ENCODE assay signal across 8 cellular contexts in the genomic region with DNA sequence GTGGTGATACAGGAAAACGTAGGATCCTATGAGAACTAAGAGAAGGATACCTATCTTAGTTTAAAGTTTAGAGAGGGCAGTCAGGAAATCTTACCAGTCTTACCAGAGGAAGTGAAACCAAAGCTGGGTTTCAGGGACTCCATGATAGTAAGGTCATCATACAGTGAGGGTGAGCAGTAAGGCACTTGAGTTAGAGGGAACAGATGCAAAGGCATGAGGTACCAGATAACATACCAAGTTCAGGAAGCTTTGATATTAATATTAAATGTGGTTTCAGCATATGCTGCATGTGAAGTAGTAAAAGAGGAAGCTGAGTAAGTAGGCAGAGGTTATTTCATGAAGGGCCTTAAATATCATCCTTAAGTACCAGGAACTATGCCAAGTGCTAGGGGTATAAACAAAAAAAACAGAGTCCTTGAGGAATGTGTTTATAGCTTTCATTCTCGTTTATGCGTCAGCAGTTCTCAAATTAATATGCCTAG. TPM values are rescaled to one million over a fixed set of nuclear protein-coding genes. Genes with fewer than 3 reads are reported as not detected.
DNase-seq lines count a peak whose midpoint lies in the region; ATAC-seq, FAIRE-seq and TF ChIP-seq lines count a peak whose summit lies in the region.

No MANE protein-coding gene starts in this region.

- no peaks in the 10 kb centered on the region for H3K27me3 ChIP-seq in CD4-positive, alpha-beta memory T cell (ENCODE audit: insufficient read depth, low read length)
- H3K27me3 ChIP-seq in mammary epithelial cell (ENCODE audit: insufficient read depth, low read length) = no peaks in the 10 kb centered on the region

- WGBS in mammary epithelial cell (ENCODE audit: low coverage, missing lambda C conversion rate) = 90% methylated on average over 3 of the region's 3 CpGs

- CTCF ChIA-PET in CD4-positive, alpha-beta memory T cell (lab: Charles Lee; ENCODE audit: partially characterized antibody) = no interaction called here
- CTCF ChIA-PET in mammary epithelial cell (lab: Charles Lee; ENCODE audit: low non-redundant PET) = no interaction called here

- H3K4me2 ChIP-seq in mammary epithelial cell (ENCODE audit: insufficient read depth, low read depth, low read length) = no peak overlapping the region

- peak; percentile 93 for FAIRE-seq in GM18507 (lab: Jason Lieb, UNC)

- peaks cover 0 to 7% (median 2%) of the 10 kb centered on the region in 4 donors for H3K4me1 Mint-ChIP-seq in CD4-positive, alpha-beta memory T cell

- H4K20me1 ChIP-seq in mammary epithelial cell (ENCODE audit: insufficient read depth, low read length) = no peaks in the 10 kb centered on the region

- BruUV-seq in mammary epithelial cell (replicated peaks; lab: Mats Ljungman, UMichigan) = no TSS peak

- no peak overlapping the region for H2AFZ ChIP-seq in mammary epithelial cell (ENCODE audit: low read depth, low read length)

- peaks cover 3 to 19% of the 10 kb centered on the region in 2 donors for H3K36me3 Mint-ChIP-seq in CD4-positive, alpha-beta memory T cell

- H3K4me3 Mint-ChIP-seq in CD4-positive, alpha-beta memory T cell = no peak overlapping the region

- H3K36me3 ChIP-seq in CD4-positive, alpha-beta memory T cell (ENCODE audit: insufficient read depth, low read length) = no peaks in the 10 kb centered on the region
- H3K36me3 ChIP-seq in mammary epithelial cell (ENCODE audit: insufficient read depth, low read length) = no peaks in the 10 kb centered on the region

- H3K27me3 Mint-ChIP-seq in CD4-positive, alpha-beta memory T cell = no peaks in the 10 kb centered on the region

- intact Hi-C loops in CD4-positive, alpha-beta memory T cell (cut with micrococcal nuclease) = no loop called here
- intact Hi-C loops in mammary epithelial cell (cut with micrococcal nuclease) = no loop called here

- H3K9me3 Mint-ChIP-seq in CD4-positive, alpha-beta memory T cell = no peaks in the 10 kb centered on the region

- H3K27ac Mint-ChIP-seq in CD4-positive, alpha-beta memory T cell = no peak overlapping the region

- POLR2A ChIA-PET in CD4-positive, alpha-beta memory T cell (lab: Charles Lee; ENCODE audit: partially characterized antibody) = no interaction called here

- no peaks in the 10 kb centered on the region for H3K79me2 ChIP-seq in mammary epithelial cell (ENCODE audit: insufficient read depth, low read length)

- H3K4me3 ChIP-seq in Jurkat, Clone E6-1 (ENCODE audit: low read length) = no peak overlapping the region
- no peak overlapping the region for H3K4me3 ChIP-seq in CD4-positive, alpha-beta memory T cell (ENCODE audit: low read length in 2 of 2)
- no peak overlapping the region for H3K4me3 ChIP-seq in mammary epithelial cell (replicated peaks in 1 of 3; ENCODE audit: insufficient read depth in 1 of 3, low read depth in 2 of 3, low read length in 3 of 3)

- peak; percentile 62 for DNase-seq in GM18507 (ENCODE audit: extremely low spot score, insufficient read length, low read depth)
- peak; percentile 68 for DNase-seq in Jurkat, Clone E6-1 (ENCODE audit: low read depth, low spot score)
- DNase-seq in fibroblast of gingiva (ENCODE audit: low read depth) = peak; percentile 26
- no peak for DNase-seq in CD4-positive, alpha-beta memory T cell
- no peak for DNase-seq in activated CD8-positive, alpha-beta memory T cell treated with anti-CD3 and anti-CD28 coated beads, Interleukin-2, amount 50 U/mL, for 4 hours
- no peak for DNase-seq in mammary epithelial cell
- DNase-seq in effector CD4-positive, alpha-beta T cell = no peak

- no peaks in the 10 kb centered on the region for H3K4me1 ChIP-seq in CD4-positive, alpha-beta memory T cell (ENCODE audit: insufficient read depth, low read length)
- no peaks in the 10 kb centered on the region for H3K4me1 ChIP-seq in mammary epithelial cell (ENCODE audit: insufficient read depth, low read length)

- peak; percentile 97 for ATAC-seq in GM21737 (IDR thresholded peaks at IDR 0.05; ENCODE audit: unreplicated experiment)

- H3K9ac ChIP-seq in mammary epithelial cell (ENCODE audit: insufficient read depth, low read length) = no peak overlapping the region

- in situ Hi-C loops in mammary epithelial cell (cut with MboI; ENCODE audit: low sequenced_read_pairs in 2 of 2) = no loop called here

- dilution Hi-C loops in mammary epithelial cell (cut with HindIII; ENCODE audit: low sequenced_read_pairs) = no loop called here

- no peaks in the 10 kb centered on the region for H3K9me3 ChIP-seq in CD4-positive, alpha-beta memory T cell (ENCODE audit: control insufficient read depth in 1 of 2, low read length in 2 of 2)
- no peaks in the 10 kb centered on the region for H3K9me3 ChIP-seq in mammary epithelial cell (replicated peaks; ENCODE audit: insufficient read depth, low read length)

- no peak for TF ChIP-seq CTCF in mammary epithelial cell (conservative IDR thresholded peaks at IDR 0.05 in 1 of 2, IDR thresholded peaks at IDR 0.05 in 1 of 2; ENCODE audit: extremely low read depth in 1 of 2, insufficient read depth in 1 of 2, low read depth in 1 of 2, low read length in 2 of 2)

- H3K27ac ChIP-seq in CD4-positive, alpha-beta memory T cell (ENCODE audit: low read depth, low read length) = no peak overlapping the region
- H3K27ac ChIP-seq in mammary epithelial cell (ENCODE audit: insufficient read depth, low read depth, low read length) = no peak overlapping the region

RNA-seq across cellular contexts. Expression of gene ATG4C, which starts 16.9 kb away (rescaled TPM):
- polyA plus RNA-seq in Jurkat, Clone E6-1 (2012; ENCODE audit: insufficient read depth, insufficient read length) = 20.5 TPM
- total RNA-seq in CD4-positive, alpha-beta memory T cell = 10 to 100 TPM; 11.7 to 15.2 TPM
- 10 to 100 TPM; 13.5 to 15.8 TPM for polyA plus RNA-seq in CD4-positive, alpha-beta memory T cell
- total RNA-seq in mammary epithelial cell = 1 to 10 TPM; 5.0 to 9.7 TPM
- polyA plus RNA-seq in mammary epithelial cell = 4.3 TPM
- not detected for polyA minus RNA-seq in mammary epithelial cell

Comparison
In these comparisons a context has a peak if more than half of its experiments do, and no peak if none do; other contexts are left out.
1. DNase-seq: peak in GM18507 (single experiment), Jurkat, Clone E6-1 (single experiment) and fibroblast of gingiva (single experiment); none in CD4-positive, alpha-beta memory T cell (0 of 5), activated CD8-positive, alpha-beta memory T cell treated with anti-CD3 and anti-CD28 coated beads, Interleukin-2, amount 50 U/mL, for 4 hours (single experiment), mammary epithelial cell (single experiment) and effector CD4-positive, alpha-beta T cell (single experiment).